8 cellular contexts compared by ENCODE assay signal in genomic region chr1:54335396-54336056, GRCh38.
DNase-seq lines count a peak whose midpoint lies in the region; ATAC-seq and TF ChIP-seq lines count a peak whose summit lies in the region.

No MANE protein-coding gene starts in this region.

- no peaks in the 10 kb centered on the region for H3K9me3 ChIP-seq in PC-3 (ENCODE audit: low read length)
- no peaks in the 10 kb centered on the region for H3K9me3 ChIP-seq in PC-9 (ENCODE audit: insufficient read depth, low read depth)
- no peaks in the 10 kb centered on the region for H3K9me3 ChIP-seq in OCI-LY7 (ENCODE audit: low read length)

- no peaks in the 10 kb centered on the region for H3K79me2 ChIP-seq in PC-3 (ENCODE audit: low read length)
- H3K79me2 ChIP-seq in PC-9 (ENCODE audit: low read depth): no peaks in the 10 kb centered on the region
- 0 out of 2 replicates have a peak, but pooled peaks cover 5% of the 10 kb centered on the region for H3K79me2 ChIP-seq in OCI-LY7 (ENCODE audit: insufficient read depth, low read depth, low read length)

- H3K4me3 ChIP-seq in AG09309 (ENCODE audit: control insufficient read depth, low read depth, low read length) (peak overlapping the region; percentile 28), PC-3 (ENCODE audit: low read length) (no peak overlapping the region), PC-9 (no peak overlapping the region), OCI-LY7 (ENCODE audit: low read depth, low read length, poor library complexity, severe bottlenecking) (no peak overlapping the region)

- H3K9me3 Mint-ChIP-seq in natural killer cell treated with Interleukin-12 subunit alpha and Interleukin-12 subunit beta and Interleukin-15 and Interleukin-18, amount 100 ng/mL, for 72 hours: no peaks in the 10 kb centered on the region
- H3K9me3 Mint-ChIP-seq in T-cell: no peaks in the 10 kb centered on the region

- no peak overlapping the region for H2AFZ ChIP-seq in PC-3 (ENCODE audit: low read length)
- H2AFZ ChIP-seq in PC-9: no peak overlapping the region
- H2AFZ ChIP-seq in OCI-LY7 (ENCODE audit: low read length): no peak overlapping the region

- H3K27me3 Mint-ChIP-seq in natural killer cell treated with Interleukin-12 subunit alpha and Interleukin-12 subunit beta and Interleukin-15 and Interleukin-18, amount 100 ng/mL, for 72 hours: no peaks in the 10 kb centered on the region
- H3K27me3 Mint-ChIP-seq in T-cell: no peaks in the 10 kb centered on the region

- no peaks in the 10 kb centered on the region for H3F3A ChIP-seq in PC-3 (ENCODE audit: low read length, unreplicated experiment)
- H3F3A ChIP-seq in PC-9 (ENCODE audit: insufficient read depth, low read depth): no peaks in the 10 kb centered on the region

- H3K4me3 Mint-ChIP-seq in natural killer cell treated with Interleukin-12 subunit alpha and Interleukin-12 subunit beta and Interleukin-15 and Interleukin-18, amount 100 ng/mL, for 72 hours: no peak overlapping the region
- no peak overlapping the region for H3K4me3 Mint-ChIP-seq in T-cell

- BruUV-seq in PC-3 (replicated peaks; lab: Mats Ljungman, UMichigan): no TSS peak
- no TSS peak for BruUV-seq in PC-9 (replicated peaks; lab: Mats Ljungman, UMichigan)
- BruUV-seq in OCI-LY7 (replicated peaks; lab: Mats Ljungman, UMichigan): no TSS peak

- POLR2A ChIA-PET in PC-3 (lab: Charles Lee; ENCODE audit: unreplicated experiment): no interaction called here
- POLR2A ChIA-PET in PC-9 (lab: Charles Lee; ENCODE audit: unreplicated experiment): no interaction called here
- POLR2A ChIA-PET in OCI-LY7 (lab: Charles Lee): interaction anchor here (0.8 to 1.0 kb wide), 3 partner anchors 10 to 23 kb away, joined by 3 to 4 read pairs (median 4); no protein-coding TSS in a partner anchor
- POLR2A ChIA-PET in T-cell (lab: Charles Lee): no interaction called here

- H3K4me2 ChIP-seq in PC-3 (ENCODE audit: low read length) (no peak overlapping the region), PC-9 (no peak overlapping the region), OCI-LY7 (ENCODE audit: low read length) (no peak overlapping the region)

- H3K36me3 ChIP-seq in PC-3 (ENCODE audit: low read depth, low read length): no peaks in the 10 kb centered on the region
- H3K36me3 ChIP-seq in PC-9 (ENCODE audit: low read depth): no peaks in the 10 kb centered on the region
- H3K36me3 ChIP-seq in OCI-LY7 (ENCODE audit: insufficient read depth, low read length): peaks cover 9% of the 10 kb centered on the region; the same call in 1 of the 2 replicates

- CTCF ChIA-PET in PC-3 (lab: Charles Lee) (no interaction called here), PC-9 (lab: Charles Lee) (no interaction called here), OCI-LY7 (lab: Charles Lee; ENCODE audit: unreplicated experiment) (no interaction called here), T-cell (lab: Charles Lee) (no interaction called here)

- peak; percentile 64 for ATAC-seq in PC-3
- peak; percentile 78 for ATAC-seq in esophagus mucosa
- ATAC-seq in natural killer cell treated with Interleukin-12 subunit alpha and Interleukin-12 subunit beta and Interleukin-15 and Interleukin-18, amount 100 ng/mL, for 72 hours: no peak
- no peak for ATAC-seq in T-cell (replicated peaks in 1 of 4)

- H3K9me2 ChIP-seq in PC-3 (replicated peaks; ENCODE audit: low read length) (no peaks in the 10 kb centered on the region), PC-9 (ENCODE audit: insufficient read depth) (no peaks in the 10 kb centered on the region), OCI-LY7 (ENCODE audit: insufficient read depth, low read length) (no peaks in the 10 kb centered on the region)

- intact Hi-C loops in PC-3 (cut with micrococcal nuclease): no loop called here
- intact Hi-C loops in PC-9 (cut with micrococcal nuclease; ENCODE audit: unreplicated experiment): no loop called here
- intact Hi-C loops in OCI-LY7 (cut with micrococcal nuclease; ENCODE audit: unreplicated experiment): no loop called here

- no peaks in the 10 kb centered on the region for H3K36me3 Mint-ChIP-seq in natural killer cell treated with Interleukin-12 subunit alpha and Interleukin-12 subunit beta and Interleukin-15 and Interleukin-18, amount 100 ng/mL, for 72 hours
- peaks cover 14% of the 10 kb centered on the region for H3K36me3 Mint-ChIP-seq in T-cell

- TF ChIP-seq CTCF in AG09309 (IDR thresholded peaks at IDR 0.05; ENCODE audit: control insufficient read depth, insufficient read depth, low read depth, low read length, missing control alignments) (no peak), PC-3 (conservative IDR thresholded peaks at IDR 0.05; ENCODE audit: low read depth, low read length) (no peak), PC-9 (conservative IDR thresholded peaks at IDR 0.05) (no peak), OCI-LY7 (conservative IDR thresholded peaks at IDR 0.05; ENCODE audit: low read length) (no peak)

- no peaks in the 10 kb centered on the region for H4K20me1 ChIP-seq in PC-3 (ENCODE audit: low read length)
- H4K20me1 ChIP-seq in PC-9 (ENCODE audit: insufficient read depth): no peaks in the 10 kb centered on the region
- H4K20me1 ChIP-seq in OCI-LY7 (ENCODE audit: insufficient read depth, low read length): peaks cover 3% of the 10 kb centered on the region; the same call in 1 of the 2 replicates

- H3K27ac ChIP-seq in PC-3 (ENCODE audit: low read length) (no peak overlapping the region), PC-9 (no peak overlapping the region), OCI-LY7 (ENCODE audit: low read depth, low read length, poor library complexity, severe bottlenecking) (no peak overlapping the region)

- H3K4me1 Mint-ChIP-seq in natural killer cell treated with Interleukin-12 subunit alpha and Interleukin-12 subunit beta and Interleukin-15 and Interleukin-18, amount 100 ng/mL, for 72 hours (ENCODE audit: low read depth in 2 of 2): peaks cover 51 to 60% of the 10 kb centered on the region in 2 donors
- peaks cover 63 to 87% (median 68%) of the 10 kb centered on the region in 3 donors for H3K4me1 Mint-ChIP-seq in T-cell

- H3K9ac ChIP-seq in PC-3 (ENCODE audit: low read length): no peak overlapping the region

- no peaks in the 10 kb centered on the region for H3K27me3 ChIP-seq in PC-3 (ENCODE audit: low read length)
- H3K27me3 ChIP-seq in PC-9 (ENCODE audit: insufficient read depth, low read depth): no peaks in the 10 kb centered on the region

- 0 out of 2 replicates have a peak, but pooled peaks cover 3% of the 10 kb centered on the region for H3K4me1 ChIP-seq in PC-3 (ENCODE audit: insufficient read depth, low read length)
- no peaks in the 10 kb centered on the region for H3K4me1 ChIP-seq in PC-9 (replicated peaks; ENCODE audit: insufficient read depth)
- peaks cover 33% of the 10 kb centered on the region for H3K4me1 ChIP-seq in OCI-LY7 (ENCODE audit: insufficient read depth, low read length, poor library complexity, severe bottlenecking)

- H3K27ac Mint-ChIP-seq in natural killer cell treated with Interleukin-12 subunit alpha and Interleukin-12 subunit beta and Interleukin-15 and Interleukin-18, amount 100 ng/mL, for 72 hours: peak overlapping the region; percentile 53 to 79
- H3K27ac Mint-ChIP-seq in T-cell: no peak overlapping the region

- DNase-seq in AG09309 (ENCODE audit: low read depth) (peak; percentile 79), PC-3 (peak; percentile 33), PC-9 (no peak), NCI-H446 (lab: John Stamatoyannopoulos, UW) (no peak), OCI-LY7 (ENCODE audit: low spot score) (no peak), T-cell (no peak)
- DNase-seq in natural killer cell treated with Interleukin-12 subunit alpha and Interleukin-12 subunit beta and Interleukin-15 and Interleukin-18, amount 100 ng/mL, for 72 hours (ENCODE audit: low spot score): no peak

Comparison
In these comparisons a context has a peak if more than half of its experiments do, and no peak if none do; other contexts are left out.
1. DNase-seq: peak in AG09309 (single experiment) and PC-3 (single experiment); none in natural killer cell treated with Interleukin-12 subunit alpha and Interleukin-12 subunit beta and Interleukin-15 and Interleukin-18, amount 100 ng/mL, for 72 hours (single experiment), PC-9 (0 of 2), NCI-H446 (0 of 2), OCI-LY7 (single experiment) and T-cell (0 of 34).
2. ATAC-seq: peak in PC-3 (single experiment) and esophagus mucosa (single experiment); none in natural killer cell treated with Interleukin-12 subunit alpha and Interleukin-12 subunit beta and Interleukin-15 and Interleukin-18, amount 100 ng/mL, for 72 hours (0 of 2) and T-cell (0 of 4).
3. H3K27ac Mint-ChIP-seq: peak in natural killer cell treated with Interleukin-12 subunit alpha and Interleukin-12 subunit beta and Interleukin-15 and Interleukin-18, amount 100 ng/mL, for 72 hours (2 of 2); none in T-cell (0 of 2).